ENCODE assay signal across 12 cellular contexts in genomic region chr9:94875300-94876063, GRCh38.
A peak's percentile ranks its signal among the peaks of the same experiment; 100 is the strongest.
DNase-seq lines count a peak whose midpoint lies in the region; ATAC-seq and TF ChIP-seq lines count a peak whose summit lies in the region.
"Had no signal": no experiment of that assay in that cellular context is flagged by ENCODE, and none has a peak within 500 bp of the region (broad histone marks: within the 10 kb centered on the region; RNA-seq: fewer than 3 reads in every experiment).

No MANE protein-coding gene starts in this region.

- H3K4me1 ChIP-seq in left lung: peaks cover 5 to 9% of the 10 kb centered on the region in 2 donors

- intact Hi-C loops in left lung (cut with DNase I): no loop called here

- H3K4me3 ChIP-seq in left lung (no peak overlapping the region), MG63 (no peak overlapping the region)

- ATAC-seq in GM18498 (IDR thresholded peaks at IDR 0.05; ENCODE audit: unreplicated experiment) (peak; percentile 91), GM21423 (IDR thresholded peaks at IDR 0.05; ENCODE audit: unreplicated experiment) (peak; percentile 82), HG03280 (IDR thresholded peaks at IDR 0.05; ENCODE audit: unreplicated experiment) (peak; percentile 86), left lung (peak; percentile 70), HG03571 (IDR thresholded peaks at IDR 0.05; ENCODE audit: unreplicated experiment) (no peak)

- H3K27me3 ChIP-seq in left lung (no peaks in the 10 kb centered on the region), MG63 (no peaks in the 10 kb centered on the region)

- TF ChIP-seq CTCF in left lung (IDR thresholded peaks at IDR 0.05): no peak

- H3K36me3 ChIP-seq in left lung (no peaks in the 10 kb centered on the region), MG63 (no peaks in the 10 kb centered on the region)

- peak overlapping the region; percentile 42 to 69 for H3K27ac ChIP-seq in left lung

- H3K9me3 ChIP-seq in left lung (no peaks in the 10 kb centered on the region), MG63 (peaks cover 7% of the 10 kb centered on the region; the same call in 1 of the 2 replicates)

- DNase-seq in left lung (no peak), SHP77 (lab: John Stamatoyannopoulos, UW) (no peak), kidney tubule cell (ENCODE audit: low spot score) (no peak), MG63 (no peak)
- DNase-seq: activated naive CD4-positive, alpha-beta T cell treated with Interleukin-2 at 50 U/mL for 16 hours; COR-L47; endodermal cell; NCI-H1092 had no signal
